8 cellular contexts compared by ENCODE assay signal in genomic region chr10:102795453-102796406, GRCh38. TPM values are rescaled to one million over a fixed set of nuclear protein-coding genes. Genes with fewer than 3 reads are reported as not detected.
DNase-seq lines count a peak whose midpoint lies in the region; ATAC-seq, FAIRE-seq and TF ChIP-seq lines count a peak whose summit lies in the region.

No MANE protein-coding gene starts in this region.

- peaks cover 16% of the 10 kb centered on the region for H3K4me1 ChIP-seq in GM12878 (ENCODE audit: control insufficient read depth, insufficient read depth, low read length)
- H3K4me1 ChIP-seq in psoas muscle, result peaks cover 79% of the 10 kb centered on the region

- SMC1A ChIA-PET in GM12878 (lab: Charles Lee; ENCODE audit: uncharacterized antibody, unreplicated experiment), result interaction anchor here (1.0 to 1.5 kb wide), 3 partner anchors 9 to 76 kb away, joined by 3 to 4 read pairs (median 4); partner anchors contain the start of gene WBP1L

- in situ Hi-C loops in GM12878 (cut with MboI), result no loop called here

- no peak for TF ChIP-seq EP300 in GM12878 (IDR thresholded peaks at IDR 0.05; ENCODE audit: borderline replicate concordance in 1 of 2, control insufficient read depth in 1 of 2, low read depth in 2 of 2, low read length in 2 of 2)

- RAD21 ChIA-PET in GM12878 (lab: Charles Lee; ENCODE audit: unreplicated experiment), result no interaction called here

- peak; percentile 32 for ATAC-seq in GM19043 (IDR thresholded peaks at IDR 0.05; ENCODE audit: low read depth, unreplicated experiment)
- ATAC-seq in HG03064 (IDR thresholded peaks at IDR 0.05; ENCODE audit: low read depth, unreplicated experiment), result peak; percentile 45
- peak; percentile 50 for ATAC-seq in GM12878
- peak; percentile 54 to 68 (median 65) for ATAC-seq in psoas muscle

- no peaks in the 10 kb centered on the region for H3K9me3 ChIP-seq in GM12878 (replicated peaks; ENCODE audit: control insufficient read depth, insufficient read depth, low read length)
- no peaks in the 10 kb centered on the region for H3K9me3 ChIP-seq in psoas muscle

- intact Hi-C loops in GM12878 (cut with micrococcal nuclease; ENCODE audit: unreplicated experiment) (loop anchor here (5.0 kb wide), 1 partner anchor 43 kb away; no protein-coding TSS in a partner anchor), psoas muscle (cut with DNase I) (loop anchor here (2.0 to 5.0 kb wide), 2 partner anchors 19 to 652 kb away; no protein-coding TSS in a partner anchor)

- TF ChIP-seq POLR2A in GM12878 (IDR thresholded peaks at IDR 0.05; ENCODE audit: low read depth, low read length), result no peak

- FAIRE-seq in GM12878 (lab: Jason Lieb, UNC), result no peak

- no peak for TF ChIP-seq RAD21 in GM12878 (IDR thresholded peaks at IDR 0.05; ENCODE audit: insufficient read depth, low read depth, low read length)

- no TSS peak for BruUV-seq in GM12878 (replicated peaks; lab: Mats Ljungman, UMichigan)

- peak overlapping the region; percentile 70 for H3K4me2 ChIP-seq in GM12878 (ENCODE audit: control insufficient read depth, insufficient read depth)

- CTCF ChIA-PET in GM12878 (lab: Yijun Ruan, JAX), result interaction anchor here (0.7 to 1.6 kb wide), 6 partner anchors 11 to 538 kb away, joined by 3 to 4 read pairs (median 3); no protein-coding TSS in a partner anchor

- H2AFZ ChIP-seq in GM12878 (ENCODE audit: control insufficient read depth, low read depth, low read length), result peak overlapping the region; percentile 42

- TF ChIP-seq CTCF in GM12878 (IDR thresholded peaks at IDR 0.05 in 2 of 3, conservative IDR thresholded peaks at IDR 0.05 in 1 of 3; ENCODE audit: control insufficient read depth in 2 of 3, extremely low read depth in 1 of 3, insufficient read depth in 1 of 3, low read depth in 3 of 3, low read length in 3 of 3), result no peak
- no peak for TF ChIP-seq CTCF in psoas muscle (IDR thresholded peaks at IDR 0.05)

- peak overlapping the region; percentile 55 for H3K9ac ChIP-seq in GM12878 (ENCODE audit: control insufficient read depth, insufficient read depth, low read length)

- 86% methylated on average over 15 of the region's 15 CpGs for WGBS in GM12878 (ENCODE audit: insufficient coverage, insufficient replicate concordance, low lambda C conversion rate, missing lambda C conversion rate)
- 44 to 55% (median 47%) methylated on average over 15 of the region's 15 CpGs for WGBS in psoas muscle, 3 donors

- POLR2A ChIA-PET in GM12878 (lab: Charles Lee), result interaction anchor here (0.5 to 1.9 kb wide), 2 partner anchors 8 to 75 kb away, joined by 3 to 5 read pairs; no protein-coding TSS in a partner anchor

- no peaks in the 10 kb centered on the region for H4K20me1 ChIP-seq in GM12878 (ENCODE audit: control insufficient read depth, insufficient read depth)

- H3K4me3 ChIP-seq in GM12878 (peak overlapping the region; percentile 30; the same call in 1 of the 2 replicates), psoas muscle (peak overlapping the region; percentile 43)

- H3K27ac ChIP-seq in GM12878 (ENCODE audit: control insufficient read depth, insufficient read depth) (peak overlapping the region; percentile 87), psoas muscle (peak overlapping the region; percentile 87)

- peaks cover 12% of the 10 kb centered on the region for H3K79me2 ChIP-seq in GM12878 (ENCODE audit: control insufficient read depth, insufficient read depth, low read length)

- peaks cover 2 to 15% of the 10 kb centered on the region in 2 experiments; a peak in 2 of 4 replicates for H3K36me3 ChIP-seq in GM12878 (ENCODE audit: control insufficient read depth in 2 of 2, insufficient read depth in 2 of 2, low read length in 1 of 2)
- peaks cover 6 to 26% of the 10 kb centered on the region in 2 donors for H3K36me3 ChIP-seq in psoas muscle (ENCODE audit: insufficient read depth in 1 of 2, low read depth in 1 of 2)

- H3K27me3 ChIP-seq in GM12878 (replicated peaks in 1 of 2; ENCODE audit: control insufficient read depth in 2 of 2, insufficient read depth in 2 of 2, low read length in 1 of 2), result no peaks in the 10 kb centered on the region
- H3K27me3 ChIP-seq in psoas muscle (ENCODE audit: insufficient read depth in 3 of 3, low read length in 2 of 3), result no peaks in the 10 kb centered on the region

- DNase-seq in GM12878 (ENCODE audit: low read depth, low spot score), result no peak
- peak in 1 of 2 donors; percentile 66 for DNase-seq in psoas muscle
- no peak for DNase-seq in middle frontal gyrus (ENCODE audit: extremely low spot score, low spot score)
- DNase-seq in amygdala (lab: John Stamatoyannopoulos, UW), result no peak
- DNase-seq in NCI-H2227 (lab: John Stamatoyannopoulos, UW; ENCODE audit: unreplicated experiment), result no peak
- no peak for DNase-seq in NCI-H1694 (lab: John Stamatoyannopoulos, UW)

RNA-seq across cellular contexts. Expression of gene CYP17A1, which starts 41.5 kb away (rescaled TPM):
- not detected in 2 replicates for total RNA-seq in GM12878 (2013; cell fraction: nucleolus; rRNA removed)
- total RNA-seq in GM12878 (2014; rRNA removed), result not detected in 2 replicates
- total RNA-seq in GM12878 (2014; rRNA removed; fragmentation: Illumina TruSeq; extraction: Trizol), result not detected in 2 replicates
- total RNA-seq in GM12878 (2021), result 1.9 and 2.1 TPM in 2 replicates
- not detected for polyA plus RNA-seq in GM12878 (2011; ENCODE audit: low read depth)
- not detected in 2 replicates for polyA plus RNA-seq in GM12878 (2011; rRNA removed)
- not detected in 2 replicates for polyA plus RNA-seq in GM12878 (2011; cell fraction: cytosol; rRNA removed)
- polyA plus RNA-seq in GM12878 (2011; cell fraction: nucleus; rRNA removed), result not detected in 2 replicates
- not detected in 2 replicates for polyA plus RNA-seq in GM12878 (2012)
- polyA plus RNA-seq in GM12878 (2014; fragmentation: Illumina TruSeq; extraction: Trizol), result not detected in 2 replicates
- not detected for polyA plus RNA-seq in GM12878 (2014; fragmentation: Nextera tagmentation; extraction: Ambion mirVana)
- polyA plus RNA-seq in GM12878 (2014; rRNA removed), result not detected in 2 replicates
- not detected for polyA plus RNA-seq in GM12878 (2016; fragmentation: Nextera tagmentation; extraction: Ambion mirVana)
- polyA minus RNA-seq in GM12878 (2011; rRNA and poly(A)+ RNA removed), result not detected in 2 replicates
- not detected in 2 replicates for polyA minus RNA-seq in GM12878 (2011; cell fraction: cytosol; rRNA and poly(A)+ RNA removed)
- not detected in 2 replicates for polyA minus RNA-seq in GM12878 (2011; cell fraction: nucleus; rRNA and poly(A)+ RNA removed)
- total RNA-seq in psoas muscle, result 10 to 100 TPM in 1 of 4 donors, under 1 TPM in 2, not detected in 1; 0.17 to 21.1 (median 0.82) TPM
- polyA plus RNA-seq in psoas muscle, result under 1 TPM; 0.03 to 0.24 (median 0.18) TPM

RNA-seq across cellular contexts. Expression of gene WBP1L, which starts 52.0 kb away (rescaled TPM):
- total RNA-seq in GM12878 (2013; cell fraction: nucleolus; rRNA removed), result 15.7 and 16.8 TPM in 2 replicates
- total RNA-seq in GM12878 (2014; rRNA removed), result 12.7 and 18.8 TPM in 2 replicates
- 10.3 and 10.5 TPM in 2 replicates for total RNA-seq in GM12878 (2014; rRNA removed; fragmentation: Illumina TruSeq; extraction: Trizol)
- 16.9 and 19.8 TPM in 2 replicates for total RNA-seq in GM12878 (2021)
- 7.8 TPM for polyA plus RNA-seq in GM12878 (2011; ENCODE audit: low read depth)
- 11.3 and 13.9 TPM in 2 replicates for polyA plus RNA-seq in GM12878 (2011; rRNA removed)
- 22.6 and 24.9 TPM in 2 replicates for polyA plus RNA-seq in GM12878 (2011; cell fraction: cytosol; rRNA removed)
- 10.3 and 11.4 TPM in 2 replicates for polyA plus RNA-seq in GM12878 (2011; cell fraction: nucleus; rRNA removed)
- 13.5 and 15.6 TPM in 2 replicates for polyA plus RNA-seq in GM12878 (2012)
- 10.0 and 14.5 TPM in 2 replicates for polyA plus RNA-seq in GM12878 (2014; fragmentation: Illumina TruSeq; extraction: Trizol)
- polyA plus RNA-seq in GM12878 (2014; fragmentation: Nextera tagmentation; extraction: Ambion mirVana), result 10 to 100 TPM in 1 of 2 experiments, 1 to 10 TPM in 1; 3.7 to 10.7 TPM
- polyA plus RNA-seq in GM12878 (2014; rRNA removed), result 16.6 and 17.4 TPM in 2 replicates
- polyA plus RNA-seq in GM12878 (2016; fragmentation: Nextera tagmentation; extraction: Ambion mirVana), result 1 to 10 TPM; 9.3 to 9.4 TPM
- 24.7 and 41.3 TPM in 2 replicates for polyA minus RNA-seq in GM12878 (2011; rRNA and poly(A)+ RNA removed)
- 10.1 and 12.2 TPM in 2 replicates for polyA minus RNA-seq in GM12878 (2011; cell fraction: cytosol; rRNA and poly(A)+ RNA removed)
- 4.2 and 7.3 TPM in 2 replicates for polyA minus RNA-seq in GM12878 (2011; cell fraction: nucleus; rRNA and poly(A)+ RNA removed)
- 10 to 100 TPM; 47.2 to 77.2 (median 54.5) TPM for total RNA-seq in psoas muscle
- polyA plus RNA-seq in psoas muscle, result 10 to 100 TPM; 26.4 to 56.4 (median 54.1) TPM

RNA-seq across cellular contexts. Expression of gene BORCS7, which starts 58.3 kb away (rescaled TPM):
- total RNA-seq in GM12878 (2013; cell fraction: nucleolus; rRNA removed), result 36.5 and 37.3 TPM in 2 replicates
- 8.2 and 12.2 TPM in 2 replicates for total RNA-seq in GM12878 (2014; rRNA removed)
- 10.8 and 11.7 TPM in 2 replicates for total RNA-seq in GM12878 (2014; rRNA removed; fragmentation: Illumina TruSeq; extraction: Trizol)
- 4.6 and 6.6 TPM in 2 replicates for total RNA-seq in GM12878 (2021)
- 6.5 TPM for polyA plus RNA-seq in GM12878 (2011; ENCODE audit: low read depth)
- 23.5 and 25.5 TPM in 2 replicates for polyA plus RNA-seq in GM12878 (2011; rRNA removed)
- 11.1 and 17.1 TPM in 2 replicates for polyA plus RNA-seq in GM12878 (2011; cell fraction: cytosol; rRNA removed)
- polyA plus RNA-seq in GM12878 (2011; cell fraction: nucleus; rRNA removed), result 4.3 and 8.4 TPM in 2 replicates
- polyA plus RNA-seq in GM12878 (2012), result 10.3 and 11.0 TPM in 2 replicates
- 8.2 and 14.1 TPM in 2 replicates for polyA plus RNA-seq in GM12878 (2014; fragmentation: Illumina TruSeq; extraction: Trizol)
- 10 to 100 TPM; 14.9 to 19.2 TPM for polyA plus RNA-seq in GM12878 (2014; fragmentation: Nextera tagmentation; extraction: Ambion mirVana)
- 9.4 and 13.0 TPM in 2 replicates for polyA plus RNA-seq in GM12878 (2014; rRNA removed)
- 10 to 100 TPM; 13.6 to 15.2 TPM for polyA plus RNA-seq in GM12878 (2016; fragmentation: Nextera tagmentation; extraction: Ambion mirVana)
- polyA minus RNA-seq in GM12878 (2011; rRNA and poly(A)+ RNA removed), result 7.2 and 9.2 TPM in 2 replicates
- 2.4 and 2.6 TPM in 2 replicates for polyA minus RNA-seq in GM12878 (2011; cell fraction: cytosol; rRNA and poly(A)+ RNA removed)
- polyA minus RNA-seq in GM12878 (2011; cell fraction: nucleus; rRNA and poly(A)+ RNA removed), result 1.6 and 4.7 TPM in 2 replicates
- total RNA-seq in psoas muscle, result 10 to 100 TPM; 13.3 to 23.9 (median 19.0) TPM
- 10 to 100 TPM; 15.3 to 31.9 (median 31.0) TPM for polyA plus RNA-seq in psoas muscle
